In the genomic region with DNA sequence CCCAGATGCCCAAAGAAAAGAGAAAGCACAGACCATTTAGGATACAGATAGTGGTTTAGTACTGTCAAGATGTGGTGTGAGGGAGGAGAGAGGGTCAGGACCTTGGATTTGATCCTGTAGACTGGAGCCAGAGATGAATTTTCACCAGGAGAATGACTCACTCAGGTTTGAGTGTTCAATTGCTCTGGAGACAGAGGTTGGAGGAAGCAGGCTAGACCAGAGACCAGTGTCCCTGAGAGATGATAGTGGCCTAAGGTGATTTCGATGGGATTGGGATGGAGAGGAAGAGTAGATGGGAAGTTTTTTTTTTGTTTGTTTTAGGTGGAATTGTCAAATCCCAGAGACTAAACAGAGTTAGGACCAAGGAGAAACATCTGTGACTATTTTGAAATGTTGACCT, we compare ENCODE assay signal across 1 cellular context.
TF ChIP-seq lines count a peak whose summit lies in the region.

No MANE protein-coding gene starts in this region.

TF ChIP-seq in GM23338, 12 proteins besides CTCF, POLR2A, EP300 and RAD21 (continued from another document):
- TF ChIP-seq NANOG (IDR thresholded peaks at IDR 0.05; ENCODE audit: borderline replicate concordance): no peak
